1 cellular context compared by ENCODE assay signal in the genomic region with DNA sequence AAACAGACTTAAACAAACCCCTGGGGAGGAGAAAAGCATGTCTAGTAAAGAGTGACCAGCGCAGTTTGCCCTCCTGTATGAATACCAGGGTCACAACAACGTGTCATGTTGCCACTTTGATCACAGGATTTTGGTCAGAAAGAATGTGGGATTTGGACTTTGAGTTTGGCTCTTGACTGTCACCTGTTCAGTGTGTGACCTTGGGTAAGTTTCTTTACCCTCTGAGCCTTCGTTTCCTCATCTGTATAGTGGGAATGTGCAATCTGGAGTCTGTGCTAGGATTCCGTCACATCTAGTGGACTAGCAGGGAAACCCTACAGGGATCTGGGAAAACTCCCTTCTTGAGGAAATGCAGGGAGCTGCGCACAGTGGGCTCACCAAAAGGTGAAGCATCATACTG.
A peak's percentile ranks its signal among the peaks of the same experiment; 100 is the strongest.
TF ChIP-seq lines count a peak whose summit lies in the region.

No MANE protein-coding gene starts in this region.

TF ChIP-seq in HepG2, 621 proteins besides CTCF, POLR2A, EP300 and RAD21 (continued from another document and continues in another):
- no peak for TF ChIP-seq SOX13 (IDR thresholded peaks at IDR 0.05)
- TF ChIP-seq SOX13 (CRISPR knock-in tag; conservative IDR thresholded peaks at IDR 0.05 in 1 of 2, IDR thresholded peaks at IDR 0.05 in 1 of 2), result peak in 1 of 2 experiments; percentile 23; a peak in 1 of 4 replicates
- TF ChIP-seq, protein P1, sequence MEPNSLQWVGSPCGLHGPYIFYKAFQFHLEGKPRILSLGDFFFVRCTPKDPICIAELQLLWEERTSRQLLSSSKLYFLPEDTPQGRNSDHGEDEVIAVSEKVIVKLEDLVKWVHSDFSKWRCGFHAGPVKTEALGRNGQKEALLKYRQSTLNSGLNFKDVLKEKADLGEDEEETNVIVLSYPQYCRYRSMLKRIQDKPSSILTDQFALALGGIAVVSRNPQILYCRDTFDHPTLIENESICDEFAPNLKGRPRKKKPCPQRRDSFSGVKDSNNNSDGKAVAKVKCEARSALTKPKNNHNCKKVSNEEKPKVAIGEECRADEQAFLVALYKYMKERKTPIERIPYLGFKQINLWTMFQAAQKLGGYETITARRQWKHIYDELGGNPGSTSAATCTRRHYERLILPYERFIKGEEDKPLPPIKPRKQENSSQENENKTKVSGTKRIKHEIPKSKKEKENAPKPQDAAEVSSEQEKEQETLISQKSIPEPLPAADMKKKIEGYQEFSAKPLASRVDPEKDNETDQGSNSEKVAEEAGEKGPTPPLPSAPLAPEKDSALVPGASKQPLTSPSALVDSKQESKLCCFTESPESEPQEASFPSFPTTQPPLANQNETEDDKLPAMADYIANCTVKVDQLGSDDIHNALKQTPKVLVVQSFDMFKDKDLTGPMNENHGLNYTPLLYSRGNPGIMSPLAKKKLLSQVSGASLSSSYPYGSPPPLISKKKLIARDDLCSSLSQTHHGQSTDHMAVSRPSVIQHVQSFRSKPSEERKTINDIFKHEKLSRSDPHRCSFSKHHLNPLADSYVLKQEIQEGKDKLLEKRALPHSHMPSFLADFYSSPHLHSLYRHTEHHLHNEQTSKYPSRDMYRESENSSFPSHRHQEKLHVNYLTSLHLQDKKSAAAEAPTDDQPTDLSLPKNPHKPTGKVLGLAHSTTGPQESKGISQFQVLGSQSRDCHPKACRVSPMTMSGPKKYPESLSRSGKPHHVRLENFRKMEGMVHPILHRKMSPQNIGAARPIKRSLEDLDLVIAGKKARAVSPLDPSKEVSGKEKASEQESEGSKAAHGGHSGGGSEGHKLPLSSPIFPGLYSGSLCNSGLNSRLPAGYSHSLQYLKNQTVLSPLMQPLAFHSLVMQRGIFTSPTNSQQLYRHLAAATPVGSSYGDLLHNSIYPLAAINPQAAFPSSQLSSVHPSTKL (CRISPR knock-in tag; IDR thresholded peaks at IDR 0.05), result peak; percentile 63
- TF ChIP-seq DR1 (CRISPR knock-in tag; IDR thresholded peaks at IDR 0.05), result no peak
- TF ChIP-seq PCBP2 (optimal IDR thresholded peaks at IDR 0.05; ENCODE audit: low read depth, low read length, poor library complexity, severe bottlenecking), result no peak
- TF ChIP-seq, protein P2, sequence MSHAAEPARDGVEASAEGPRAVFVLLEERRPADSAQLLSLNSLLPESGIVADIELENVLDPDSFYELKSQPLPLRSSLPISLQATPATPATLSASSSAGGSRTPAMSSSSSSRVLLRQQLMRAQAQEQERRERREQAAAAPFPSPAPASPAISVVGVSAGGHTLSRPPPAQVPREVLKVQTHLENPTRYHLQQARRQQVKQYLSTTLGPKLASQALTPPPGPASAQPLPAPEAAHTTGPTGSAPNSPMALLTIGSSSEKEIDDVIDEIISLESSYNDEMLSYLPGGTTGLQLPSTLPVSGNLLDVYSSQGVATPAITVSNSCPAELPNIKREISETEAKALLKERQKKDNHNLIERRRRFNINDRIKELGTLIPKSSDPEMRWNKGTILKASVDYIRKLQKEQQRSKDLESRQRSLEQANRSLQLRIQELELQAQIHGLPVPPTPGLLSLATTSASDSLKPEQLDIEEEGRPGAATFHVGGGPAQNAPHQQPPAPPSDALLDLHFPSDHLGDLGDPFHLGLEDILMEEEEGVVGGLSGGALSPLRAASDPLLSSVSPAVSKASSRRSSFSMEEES (CRISPR knock-in tag; IDR thresholded peaks at IDR 0.05), result peak; percentile 62; the same call in 1 of the 2 replicates
- no peak for TF ChIP-seq ZBTB20 (CRISPR knock-in tag; IDR thresholded peaks at IDR 0.05; ENCODE audit: borderline replicate concordance, low read depth)
- TF ChIP-seq HNF4G (IDR thresholded peaks at IDR 0.05; ENCODE audit: borderline replicate concordance, low read depth, low read length), result peak; percentile 45; the same call in 1 of the 2 replicates
- TF ChIP-seq HNF4G (CRISPR knock-in tag; IDR thresholded peaks at IDR 0.05; ENCODE audit: borderline replicate concordance, low read depth), result no peak
- TF ChIP-seq, protein P3, sequence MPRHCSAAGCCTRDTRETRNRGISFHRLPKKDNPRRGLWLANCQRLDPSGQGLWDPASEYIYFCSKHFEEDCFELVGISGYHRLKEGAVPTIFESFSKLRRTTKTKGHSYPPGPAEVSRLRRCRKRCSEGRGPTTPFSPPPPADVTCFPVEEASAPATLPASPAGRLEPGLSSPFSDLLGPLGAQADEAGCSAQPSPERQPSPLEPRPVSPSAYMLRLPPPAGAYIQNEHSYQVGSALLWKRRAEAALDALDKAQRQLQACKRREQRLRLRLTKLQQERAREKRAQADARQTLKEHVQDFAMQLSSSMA (CRISPR knock-in tag; IDR thresholded peaks at IDR 0.05), result no peak
- TF ChIP-seq SIN3B (IDR thresholded peaks at IDR 0.05; ENCODE audit: low read length), result no peak
- TF ChIP-seq ISX (CRISPR knock-in tag; conservative IDR thresholded peaks at IDR 0.05), result no peak
- peak; percentile 94; the same call in 1 of the 2 replicates for TF ChIP-seq KDM1A (CRISPR knock-in tag; IDR thresholded peaks at IDR 0.05)
- 0 out of 2 replicates have a peak, but pooled peaks have one; percentile 26 for TF ChIP-seq BCL6 (CRISPR knock-in tag; IDR thresholded peaks at IDR 0.05)
- TF ChIP-seq, protein P4, sequence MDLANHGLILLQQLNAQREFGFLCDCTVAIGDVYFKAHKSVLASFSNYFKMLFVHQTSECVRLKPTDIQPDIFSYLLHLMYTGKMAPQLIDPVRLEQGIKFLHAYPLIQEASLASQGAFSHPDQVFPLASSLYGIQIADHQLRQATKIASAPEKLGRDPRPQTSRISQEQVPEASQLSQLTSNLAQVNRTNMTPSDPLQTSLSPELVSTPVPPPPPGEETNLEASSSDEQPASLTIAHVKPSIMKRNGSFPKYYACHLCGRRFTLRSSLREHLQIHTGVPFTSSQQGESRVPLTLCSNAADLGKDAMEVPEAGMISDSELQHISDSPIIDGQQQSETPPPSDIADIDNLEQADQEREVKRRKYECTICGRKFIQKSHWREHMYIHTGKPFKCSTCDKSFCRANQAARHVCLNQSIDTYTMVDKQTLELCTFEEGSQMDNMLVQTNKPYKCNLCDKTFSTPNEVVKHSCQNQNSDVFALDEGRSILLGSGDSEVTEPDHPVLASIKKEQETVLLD (CRISPR knock-in tag; IDR thresholded peaks at IDR 0.05; ENCODE audit: low read depth), result no peak
- peak; percentile 95 for TF ChIP-seq ZMYM3 (CRISPR knock-in tag; IDR thresholded peaks at IDR 0.05)
- TF ChIP-seq SOX6 (IDR thresholded peaks at IDR 0.05), result no peak
- TF ChIP-seq SOX6 (CRISPR knock-in tag; IDR thresholded peaks at IDR 0.05), result 0 out of 2 replicates have a peak, but pooled peaks have one; percentile 3
- TF ChIP-seq, protein P5, sequence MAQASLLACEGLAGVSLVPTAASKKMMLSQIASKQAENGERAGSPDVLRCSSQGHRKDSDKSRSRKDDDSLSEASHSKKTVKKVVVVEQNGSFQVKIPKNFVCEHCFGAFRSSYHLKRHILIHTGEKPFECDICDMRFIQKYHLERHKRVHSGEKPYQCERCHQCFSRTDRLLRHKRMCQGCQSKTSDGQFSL (CRISPR knock-in tag; IDR thresholded peaks at IDR 0.05), result no peak
- TF ChIP-seq SMARCC2 (IDR thresholded peaks at IDR 0.05), result no peak
- TF ChIP-seq, protein P6, sequence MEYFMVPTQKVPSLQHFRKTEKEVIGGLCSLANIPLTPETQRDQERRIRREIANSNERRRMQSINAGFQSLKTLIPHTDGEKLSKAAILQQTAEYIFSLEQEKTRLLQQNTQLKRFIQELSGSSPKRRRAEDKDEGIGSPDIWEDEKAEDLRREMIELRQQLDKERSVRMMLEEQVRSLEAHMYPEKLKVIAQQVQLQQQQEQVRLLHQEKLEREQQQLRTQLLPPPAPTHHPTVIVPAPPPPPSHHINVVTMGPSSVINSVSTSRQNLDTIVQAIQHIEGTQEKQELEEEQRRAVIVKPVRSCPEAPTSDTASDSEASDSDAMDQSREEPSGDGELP (IDR thresholded peaks at IDR 0.05; ENCODE audit: borderline replicate concordance, low read depth), result peak; percentile 19; the same call in 1 of the 2 replicates
- no peak for TF ChIP-seq ZNF672 (CRISPR knock-in tag; IDR thresholded peaks at IDR 0.05)
- TF ChIP-seq HMGA1 (CRISPR knock-in tag; conservative IDR thresholded peaks at IDR 0.05), result no peak
- TF ChIP-seq ZMYM2 (CRISPR knock-in tag; IDR thresholded peaks at IDR 0.05), result peak; percentile 90; the same call in 1 of the 2 replicates
- TF ChIP-seq ZNF746 (CRISPR knock-in tag; IDR thresholded peaks at IDR 0.05), result no peak
- TF ChIP-seq ZMYM4 (CRISPR knock-in tag; IDR thresholded peaks at IDR 0.05), result 0 out of 2 replicates have a peak, but pooled peaks have one; percentile 16
- TF ChIP-seq PAF1 (CRISPR knock-in tag; IDR thresholded peaks at IDR 0.05), result no peak
- TF ChIP-seq RXRB (CRISPR knock-in tag; IDR thresholded peaks at IDR 0.05; ENCODE audit: borderline replicate concordance), result no peak
- no peak for TF ChIP-seq FOXM1 (CRISPR knock-in tag; IDR thresholded peaks at IDR 0.05)
- TF ChIP-seq, protein P7, sequence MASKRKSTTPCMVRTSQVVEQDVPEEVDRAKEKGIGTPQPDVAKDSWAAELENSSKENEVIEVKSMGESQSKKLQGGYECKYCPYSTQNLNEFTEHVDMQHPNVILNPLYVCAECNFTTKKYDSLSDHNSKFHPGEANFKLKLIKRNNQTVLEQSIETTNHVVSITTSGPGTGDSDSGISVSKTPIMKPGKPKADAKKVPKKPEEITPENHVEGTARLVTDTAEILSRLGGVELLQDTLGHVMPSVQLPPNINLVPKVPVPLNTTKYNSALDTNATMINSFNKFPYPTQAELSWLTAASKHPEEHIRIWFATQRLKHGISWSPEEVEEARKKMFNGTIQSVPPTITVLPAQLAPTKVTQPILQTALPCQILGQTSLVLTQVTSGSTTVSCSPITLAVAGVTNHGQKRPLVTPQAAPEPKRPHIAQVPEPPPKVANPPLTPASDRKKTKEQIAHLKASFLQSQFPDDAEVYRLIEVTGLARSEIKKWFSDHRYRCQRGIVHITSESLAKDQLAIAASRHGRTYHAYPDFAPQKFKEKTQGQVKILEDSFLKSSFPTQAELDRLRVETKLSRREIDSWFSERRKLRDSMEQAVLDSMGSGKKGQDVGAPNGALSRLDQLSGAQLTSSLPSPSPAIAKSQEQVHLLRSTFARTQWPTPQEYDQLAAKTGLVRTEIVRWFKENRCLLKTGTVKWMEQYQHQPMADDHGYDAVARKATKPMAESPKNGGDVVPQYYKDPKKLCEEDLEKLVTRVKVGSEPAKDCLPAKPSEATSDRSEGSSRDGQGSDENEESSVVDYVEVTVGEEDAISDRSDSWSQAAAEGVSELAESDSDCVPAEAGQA (IDR thresholded peaks at IDR 0.05; ENCODE audit: low read depth), result no peak
- TF ChIP-seq, protein P7 (CRISPR knock-in tag; IDR thresholded peaks at IDR 0.05; ENCODE audit: borderline replicate concordance), result no peak
- no peak for TF ChIP-seq MXD4 (CRISPR knock-in tag; IDR thresholded peaks at IDR 0.05)
- TF ChIP-seq ZNF317 (CRISPR knock-in tag; IDR thresholded peaks at IDR 0.05), result no peak
- TF ChIP-seq HMG20A (CRISPR knock-in tag; IDR thresholded peaks at IDR 0.05; ENCODE audit: borderline replicate concordance), result peak; percentile 22; the same call in 1 of the 2 replicates
- peak; percentile 83 for TF ChIP-seq HNF4A (CRISPR knock-in tag; IDR thresholded peaks at IDR 0.05)
- TF ChIP-seq, protein P8, sequence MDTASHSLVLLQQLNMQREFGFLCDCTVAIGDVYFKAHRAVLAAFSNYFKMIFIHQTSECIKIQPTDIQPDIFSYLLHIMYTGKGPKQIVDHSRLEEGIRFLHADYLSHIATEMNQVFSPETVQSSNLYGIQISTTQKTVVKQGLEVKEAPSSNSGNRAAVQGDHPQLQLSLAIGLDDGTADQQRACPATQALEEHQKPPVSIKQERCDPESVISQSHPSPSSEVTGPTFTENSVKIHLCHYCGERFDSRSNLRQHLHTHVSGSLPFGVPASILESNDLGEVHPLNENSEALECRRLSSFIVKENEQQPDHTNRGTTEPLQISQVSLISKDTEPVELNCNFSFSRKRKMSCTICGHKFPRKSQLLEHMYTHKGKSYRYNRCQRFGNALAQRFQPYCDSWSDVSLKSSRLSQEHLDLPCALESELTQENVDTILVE (CRISPR knock-in tag; IDR thresholded peaks at IDR 0.05), result no peak
- TF ChIP-seq SIX4 (CRISPR knock-in tag; IDR thresholded peaks at IDR 0.05), result peak; percentile 43; the same call in 1 of the 2 replicates
- TF ChIP-seq, protein P9, sequence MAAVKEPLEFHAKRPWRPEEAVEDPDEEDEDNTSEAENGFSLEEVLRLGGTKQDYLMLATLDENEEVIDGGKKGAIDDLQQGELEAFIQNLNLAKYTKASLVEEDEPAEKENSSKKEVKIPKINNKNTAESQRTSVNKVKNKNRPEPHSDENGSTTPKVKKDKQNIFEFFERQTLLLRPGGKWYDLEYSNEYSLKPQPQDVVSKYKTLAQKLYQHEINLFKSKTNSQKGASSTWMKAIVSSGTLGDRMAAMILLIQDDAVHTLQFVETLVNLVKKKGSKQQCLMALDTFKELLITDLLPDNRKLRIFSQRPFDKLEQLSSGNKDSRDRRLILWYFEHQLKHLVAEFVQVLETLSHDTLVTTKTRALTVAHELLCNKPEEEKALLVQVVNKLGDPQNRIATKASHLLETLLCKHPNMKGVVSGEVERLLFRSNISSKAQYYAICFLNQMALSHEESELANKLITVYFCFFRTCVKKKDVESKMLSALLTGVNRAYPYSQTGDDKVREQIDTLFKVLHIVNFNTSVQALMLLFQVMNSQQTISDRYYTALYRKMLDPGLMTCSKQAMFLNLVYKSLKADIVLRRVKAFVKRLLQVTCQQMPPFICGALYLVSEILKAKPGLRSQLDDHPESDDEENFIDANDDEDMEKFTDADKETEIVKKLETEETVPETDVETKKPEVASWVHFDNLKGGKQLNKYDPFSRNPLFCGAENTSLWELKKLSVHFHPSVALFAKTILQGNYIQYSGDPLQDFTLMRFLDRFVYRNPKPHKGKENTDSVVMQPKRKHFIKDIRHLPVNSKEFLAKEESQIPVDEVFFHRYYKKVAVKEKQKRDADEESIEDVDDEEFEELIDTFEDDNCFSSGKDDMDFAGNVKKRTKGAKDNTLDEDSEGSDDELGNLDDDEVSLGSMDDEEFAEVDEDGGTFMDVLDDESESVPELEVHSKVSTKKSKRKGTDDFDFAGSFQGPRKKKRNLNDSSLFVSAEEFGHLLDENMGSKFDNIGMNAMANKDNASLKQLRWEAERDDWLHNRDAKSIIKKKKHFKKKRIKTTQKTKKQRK (IDR thresholded peaks at IDR 0.05; ENCODE audit: low read length), result no peak
